Comparison of ENCODE assay signal across 1 cellular context in the genomic region with DNA sequence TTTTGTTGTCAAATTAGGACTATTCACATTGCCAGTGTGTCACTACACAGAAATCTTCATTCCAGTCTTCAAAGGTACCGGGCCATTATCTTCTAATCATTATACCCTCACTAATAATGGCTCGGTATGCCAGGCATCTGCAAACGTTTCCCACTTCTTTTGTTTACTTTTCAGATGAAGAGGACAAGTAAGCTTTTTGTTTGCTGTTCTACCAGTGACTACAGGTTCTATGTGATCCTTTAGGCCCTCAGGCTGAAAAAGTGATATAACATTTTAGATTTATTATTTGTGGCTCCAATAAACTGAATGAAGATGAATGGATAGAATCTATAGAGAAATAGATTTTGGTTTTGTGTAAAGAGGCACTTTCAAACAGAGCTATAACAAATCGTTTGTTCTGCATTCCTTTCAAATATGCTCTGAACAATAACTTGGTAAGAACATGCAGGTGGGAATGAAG.
A peak's percentile ranks its signal among the peaks of the same experiment; 100 is the strongest.
TF ChIP-seq lines count a peak whose summit lies in the region.

No MANE protein-coding gene starts in this region.

TF ChIP-seq in H1, 55 proteins besides CTCF, POLR2A, EP300 and RAD21:
- TF ChIP-seq TEAD4 (IDR thresholded peaks at IDR 0.05; ENCODE audit: low read depth, low read length) (0 out of 2 replicates have a peak, but pooled peaks have one; percentile 43), YY1 (IDR thresholded peaks at IDR 0.05; ENCODE audit: low read depth, low read length) (no peak)
